Comparison of ENCODE assay signal across 22 cellular contexts in genomic region chr10:5508786-5509185, GRCh38. TPM values are rescaled to one million over a fixed set of nuclear protein-coding genes. Genes with fewer than 3 reads are reported as not detected.
DNase-seq lines count a peak whose midpoint lies in the region; ATAC-seq and TF ChIP-seq lines count a peak whose summit lies in the region.
"Had no signal": no experiment of that assay in that cellular context is flagged by ENCODE, and none has a peak within 500 bp of the region (broad histone marks: within the 10 kb centered on the region; RNA-seq: fewer than 3 reads in every experiment).

No MANE protein-coding gene starts in this region.

- H3K4me1 Mint-ChIP-seq in Caco-2 (ENCODE audit: low read depth, unreplicated experiment) = peaks cover 51% of the 10 kb centered on the region
- peaks cover 9 to 24% (median 14%) of the 10 kb centered on the region in 7 donors for H3K4me1 Mint-ChIP-seq in naive thymus-derived CD4-positive, alpha-beta T cell

- DNase-seq in Caco-2 (no peak), NCI-H69 (lab: John Stamatoyannopoulos, UW) (peak; percentile 5), esophagus muscularis mucosa (ENCODE audit: extremely low spot score) (no peak), sigmoid colon (peak; percentile 28), retina (no peak)
- no peak for DNase-seq in activated naive CD4-positive, alpha-beta T cell treated with Interleukin-2 at 50 U/mL for 16 hours
- no peak for DNase-seq in naive thymus-derived CD4-positive, alpha-beta T cell
- DNase-seq in activated naive CD4-positive, alpha-beta T cell treated with anti-CD3 and anti-CD28 coated beads, Interleukin-2, amount 50 U/mL, for 16 hours = no peak
- DNase-seq: AML-193, GOT3, HCEC 1CT, KG1, MG63, NCI-H1694 treated with DMSO at 0.1 percent for 48 hours, NCI-H2081, NCI-H2227 treated with DMSO at 0.1 percent for 48 hours, SIG-M5 had no signal

- POLR2A ChIA-PET in Caco-2 (lab: Charles Lee) = no interaction called here
- POLR2A ChIA-PET in naive thymus-derived CD4-positive, alpha-beta T cell (lab: Charles Lee) = interaction anchor here (0.7 kb wide), 1 partner anchor 10 kb away, joined by 3 read pairs; no protein-coding TSS in a partner anchor

- TF ChIP-seq CTCF in Caco-2 (IDR thresholded peaks at IDR 0.05; ENCODE audit: insufficient read depth in 1 of 2, low read depth in 1 of 2, low read length in 1 of 2, severe bottlenecking in 1 of 2, unreplicated experiment in 1 of 2) (no peak), esophagus muscularis mucosa (IDR thresholded peaks at IDR 0.05) (no peak), sigmoid colon (IDR thresholded peaks at IDR 0.05) (no peak)

- H3K27me3 Mint-ChIP-seq in Caco-2 (ENCODE audit: insufficient read depth, unreplicated experiment) = no peaks in the 10 kb centered on the region
- H3K27me3 Mint-ChIP-seq in naive thymus-derived CD4-positive, alpha-beta T cell = peaks cover 0 to 12% (median 0%) of the 10 kb centered on the region in 5 donors

- ATAC-seq in naive thymus-derived CD4-positive, alpha-beta T cell = no peak
- ATAC-seq: A549 had no signal

- no TSS peak for BruUV-seq in Caco-2 (replicated peaks; lab: Mats Ljungman, UMichigan)

- H3K4me1 ChIP-seq in Caco-2 = peaks cover 48% of the 10 kb centered on the region
- peaks cover 0 to 33% (median 32%) of the 10 kb centered on the region in 4 donors for H3K4me1 ChIP-seq in esophagus muscularis mucosa
- peaks cover 0 to 14% (median 0%) of the 10 kb centered on the region in 4 donors for H3K4me1 ChIP-seq in sigmoid colon
- H3K4me1 ChIP-seq in naive thymus-derived CD4-positive, alpha-beta T cell (ENCODE audit: control insufficient read depth in 2 of 2, insufficient read depth in 2 of 2, low read length in 2 of 2) = peaks cover 0 to 7% of the 10 kb centered on the region in 2 donors
- H3K4me1 ChIP-seq: A549 had no signal

- no peak overlapping the region for H3K4me3 Mint-ChIP-seq in Caco-2 (ENCODE audit: unreplicated experiment)
- no peak overlapping the region for H3K4me3 Mint-ChIP-seq in naive thymus-derived CD4-positive, alpha-beta T cell
- H3K4me3 Mint-ChIP-seq: CD8-positive, alpha-beta memory T cell had no signal

- TF ChIP-seq EP300 in esophagus muscularis mucosa (IDR thresholded peaks at IDR 0.05) = no peak
- TF ChIP-seq EP300 in sigmoid colon (IDR thresholded peaks at IDR 0.05) = no peak

- H3K36me3 Mint-ChIP-seq in Caco-2 (ENCODE audit: insufficient read depth, unreplicated experiment) = no peaks in the 10 kb centered on the region
- H3K36me3 Mint-ChIP-seq in naive thymus-derived CD4-positive, alpha-beta T cell = peaks cover 0 to 4% (median 0%) of the 10 kb centered on the region in 5 donors
- H3K36me3 Mint-ChIP-seq: CD8-positive, alpha-beta memory T cell had no signal

- peak overlapping the region in 3 of 4 donors; percentile 54 to 70 (median 60) for H3K27ac ChIP-seq in esophagus muscularis mucosa (replicated peaks in 1 of 4)
- peak overlapping the region in 1 of 4 donors; percentile 59 for H3K27ac ChIP-seq in sigmoid colon
- no peak overlapping the region for H3K27ac ChIP-seq in naive thymus-derived CD4-positive, alpha-beta T cell (ENCODE audit: low read depth, low read length)
- H3K27ac ChIP-seq: A549; BLaER1 treated with 17β-estradiol and CSF1 and Interleukin-3, amounts not matched to agents 10 nM and 100 nM; SK-N-MC had no signal

- peaks cover 8% of the 10 kb centered on the region for H3K9me3 Mint-ChIP-seq in Caco-2 (ENCODE audit: unreplicated experiment)
- no peaks in the 10 kb centered on the region for H3K9me3 Mint-ChIP-seq in naive thymus-derived CD4-positive, alpha-beta T cell
- H3K9me3 Mint-ChIP-seq: CD8-positive, alpha-beta memory T cell had no signal

- intact Hi-C loops in Caco-2 (cut with micrococcal nuclease; ENCODE audit: unreplicated experiment) (no loop called here), esophagus muscularis mucosa (cut with DNase I) (no loop called here), sigmoid colon (cut with DNase I) (no loop called here)
- intact Hi-C loops in naive thymus-derived CD4-positive, alpha-beta T cell (cut with micrococcal nuclease) = no loop called here

- H3K27ac Mint-ChIP-seq in Caco-2 (ENCODE audit: unreplicated experiment) = peak overlapping the region; percentile 1
- peak overlapping the region in 1 of 9 donors; percentile 56 for H3K27ac Mint-ChIP-seq in naive thymus-derived CD4-positive, alpha-beta T cell

- no peak overlapping the region for H3K4me3 ChIP-seq in Caco-2 (ENCODE audit: low read depth, low read length)
- no peak overlapping the region for H3K4me3 ChIP-seq in esophagus muscularis mucosa
- H3K4me3 ChIP-seq in sigmoid colon = no peak overlapping the region
- H3K4me3 ChIP-seq in naive thymus-derived CD4-positive, alpha-beta T cell (ENCODE audit: low read length) = no peak overlapping the region
- H3K4me3 ChIP-seq: A549; BLaER1 treated with 17β-estradiol and CSF1 and Interleukin-3, amounts not matched to agents 10 nM and 100 nM; MG63; SK-N-MC had no signal

- CTCF ChIA-PET in Caco-2 (lab: Charles Lee) = no interaction called here
- CTCF ChIA-PET in naive thymus-derived CD4-positive, alpha-beta T cell (lab: Charles Lee) = no interaction called here

- TF ChIP-seq POLR2A in esophagus muscularis mucosa (IDR thresholded peaks at IDR 0.05; ENCODE audit: low read depth) = no peak
- TF ChIP-seq POLR2A in sigmoid colon (IDR thresholded peaks at IDR 0.05) = no peak

- 94% methylated on average over 6 of the region's 6 CpGs for WGBS in esophagus muscularis mucosa
- 92 to 95% methylated on average over 6 of the region's 6 CpGs for WGBS in sigmoid colon, 2 donors

- H3K36me3 ChIP-seq in Caco-2 (ENCODE audit: control insufficient read depth, insufficient read depth, low read length) (no peaks in the 10 kb centered on the region), esophagus muscularis mucosa (no peaks in the 10 kb centered on the region), sigmoid colon (no peaks in the 10 kb centered on the region)
- no peaks in the 10 kb centered on the region for H3K36me3 ChIP-seq in naive thymus-derived CD4-positive, alpha-beta T cell (ENCODE audit: control insufficient read depth in 2 of 3, insufficient read depth in 3 of 3, low read length in 3 of 3)
- H3K36me3 ChIP-seq: BLaER1 treated with 17β-estradiol and CSF1 and Interleukin-3, amounts not matched to agents 10 nM and 100 nM; MG63 had no signal

- H3K9me3 ChIP-seq in Caco-2 (no peaks in the 10 kb centered on the region), esophagus muscularis mucosa (no peaks in the 10 kb centered on the region), sigmoid colon (no peaks in the 10 kb centered on the region)
- no peaks in the 10 kb centered on the region for H3K9me3 ChIP-seq in naive thymus-derived CD4-positive, alpha-beta T cell (ENCODE audit: control insufficient read depth in 2 of 3, low read length in 3 of 3)
- H3K9me3 ChIP-seq: A549; BLaER1 treated with 17β-estradiol and CSF1 and Interleukin-3, amounts not matched to agents 10 nM and 100 nM; MG63 had no signal

- no peaks in the 10 kb centered on the region for H3K27me3 ChIP-seq in Caco-2 (replicated peaks; ENCODE audit: control insufficient read depth, insufficient read depth, low read length)
- H3K27me3 ChIP-seq in esophagus muscularis mucosa = no peaks in the 10 kb centered on the region
- H3K27me3 ChIP-seq in sigmoid colon = no peaks in the 10 kb centered on the region
- no peaks in the 10 kb centered on the region for H3K27me3 ChIP-seq in naive thymus-derived CD4-positive, alpha-beta T cell (ENCODE audit: control insufficient read depth in 2 of 2, insufficient read depth in 2 of 2, low read length in 2 of 2)
- H3K27me3 ChIP-seq: BLaER1 treated with 17β-estradiol and CSF1 and Interleukin-3, amounts not matched to agents 10 nM and 100 nM; MG63 had no signal

RNA-seq across cellular contexts. Expression of gene CALML5, which starts 9.4 kb away (rescaled TPM):
- total RNA-seq in Caco-2 (2022) = not detected in 2 replicates
- not detected for total RNA-seq in esophagus muscularis mucosa
- not detected for total RNA-seq in sigmoid colon
- not detected for polyA plus RNA-seq in sigmoid colon
- total RNA-seq in naive thymus-derived CD4-positive, alpha-beta T cell = not detected
- polyA plus RNA-seq in naive thymus-derived CD4-positive, alpha-beta T cell = not detected
- total RNA-seq: CD8-positive, alpha-beta memory T cell; NCI-H460 had no signal
- polyA plus RNA-seq: A549; CD8-positive, alpha-beta memory T cell had no signal

RNA-seq across cellular contexts. Expression of gene CALML3, which starts 16.0 kb away (rescaled TPM):
- total RNA-seq in Caco-2 (2022) (0.18 TPM in 1 of 2 replicates, not detected in the other), esophagus muscularis mucosa (not detected), sigmoid colon (not detected)
- polyA plus RNA-seq in sigmoid colon = under 1 TPM in 1 of 3 donors, not detected in 2; 0.15 TPM
- not detected for total RNA-seq in naive thymus-derived CD4-positive, alpha-beta T cell
- not detected for polyA plus RNA-seq in naive thymus-derived CD4-positive, alpha-beta T cell
- total RNA-seq: CD8-positive, alpha-beta memory T cell; NCI-H460 had no signal
- polyA plus RNA-seq: A549; CD8-positive, alpha-beta memory T cell had no signal

Comparison
In these comparisons a context has a peak if more than half of its experiments do, and no peak if none do; other contexts are left out.
1. DNase-seq: peak in NCI-H69 (single experiment) and sigmoid colon (single experiment); none in Caco-2 (0 of 2), esophagus muscularis mucosa (single experiment), activated naive CD4-positive, alpha-beta T cell treated with Interleukin-2 at 50 U/mL for 16 hours (single experiment), naive thymus-derived CD4-positive, alpha-beta T cell (0 of 9), retina (single experiment) and activated naive CD4-positive, alpha-beta T cell treated with anti-CD3 and anti-CD28 coated beads, Interleukin-2, amount 50 U/mL, for 16 hours (single experiment).